35 cellular contexts compared by ENCODE assay signal in genomic region chr2:154762638-154763037, GRCh38.
"Had no signal": no experiment of that assay in that cellular context is flagged by ENCODE, and none has a peak within 500 bp of the region (broad histone marks: within the 10 kb centered on the region; RNA-seq: fewer than 3 reads in every experiment).

No MANE protein-coding gene starts in this region.

- H3K27ac Mint-ChIP-seq: activated CD4-positive, alpha-beta memory T cell treated with anti-CD3 and anti-CD28 coated beads, Interleukin-2, amount 10 ng/mL, durations not matched to agents 7 days and 5 days; activated CD8-positive, alpha-beta memory T cell treated with anti-CD3 and anti-CD28 coated beads, Interleukin-2, amount 10 ng/mL, durations not matched to agents 7 days and 5 days; activated naive CD4-positive, alpha-beta T cell treated with anti-CD3 and anti-CD28 coated beads, Interleukin-2, amount 10 ng/mL, durations not matched to agents 7 days and 5 days; activated naive CD8-positive, alpha-beta T cell; activated naive CD8-positive, alpha-beta T cell treated with anti-CD3 and anti-CD28 coated beads, Interleukin-2, amount 50 U/mL, for 24 hours; brain had no signal

- H3K36me3 Mint-ChIP-seq: activated CD8-positive, alpha-beta memory T cell treated with anti-CD3 and anti-CD28 coated beads, Interleukin-2, amount 10 ng/mL, durations not matched to agents 7 days and 5 days; activated naive CD4-positive, alpha-beta T cell treated with anti-CD3 and anti-CD28 coated beads, Interleukin-2, amount 10 ng/mL, durations not matched to agents 7 days and 5 days; activated naive CD8-positive, alpha-beta T cell; brain had no signal

- H3K4me1 Mint-ChIP-seq: activated CD4-positive, alpha-beta memory T cell treated with anti-CD3 and anti-CD28 coated beads, Interleukin-2, amount 10 ng/mL, durations not matched to agents 7 days and 5 days; activated CD8-positive, alpha-beta memory T cell treated with anti-CD3 and anti-CD28 coated beads, Interleukin-2, amount 10 ng/mL, durations not matched to agents 7 days and 5 days; activated naive CD4-positive, alpha-beta T cell treated with anti-CD3 and anti-CD28 coated beads, Interleukin-2, amount 10 ng/mL, durations not matched to agents 7 days and 5 days; activated naive CD8-positive, alpha-beta T cell treated with anti-CD3 and anti-CD28 coated beads, Interleukin-2, amount 50 U/mL, for 24 hours had no signal

- DNase-seq: activated CD4-positive, alpha-beta memory T cell treated with anti-CD3 and anti-CD28 coated beads, Interleukin-2, amount 10 ng/mL, durations not matched to agents 7 days and 5 days; activated CD4-positive, alpha-beta T cell treated with anti-CD3 and anti-CD28 coated beads for 1 hour; activated CD4-positive, alpha-beta T cell treated with anti-CD3 and anti-CD28 coated beads for 48 hours; activated CD4-positive, CD25-positive, alpha-beta regulatory T cell; activated CD8-positive, alpha-beta memory T cell treated with anti-CD3 and anti-CD28 coated beads for 24 hours; activated CD8-positive, alpha-beta memory T cell treated with anti-CD3 and anti-CD28 coated beads, Interleukin-2, amount 10 ng/mL, durations not matched to agents 7 days and 5 days; activated CD8-positive, alpha-beta memory T cell treated with anti-CD3 and anti-CD28 coated beads, Interleukin-2, amount 50 U/mL, for 48 hours; activated effector memory CD4-positive, alpha-beta T cell treated with Interleukin-2 at 50 U/mL for 16 hours; activated naive CD4-positive, alpha-beta T cell treated with anti-CD3 and anti-CD28 coated beads, Interleukin-2, amount 10 ng/mL, durations not matched to agents 7 days and 5 days; activated naive CD8-positive, alpha-beta T cell treated with anti-CD3 and anti-CD28 coated beads, Interleukin-2, amount 50 U/mL, for 24 hours; activated T-cell treated with anti-CD3 and anti-CD28 coated beads, Interleukin-2, amount 50 U/mL, for 48 hours; anterior cingulate cortex; caudate nucleus; cerebellar nuclear complex; Kasumi-1; KG1; MG63; NCI-H1048; NCI-H1105 treated with DMSO at 0.1 percent for 48 hours; NCI-H1436; NCI-H187; NCI-H2029 treated with DMSO at 0.1 percent for 48 hours; NCI-H226; NCI-H510A treated with DMSO at 0.1 percent for 48 hours; NCI-H526 treated with DMSO at 0.1 percent for 48 hours; NK-92 treated with Interleukin-12 subunit alpha and Interleukin-12 subunit beta, amount 100 ng/mL, for 24 hours; PC-9; Right ventricle myocardium superior; SW 1271; T-helper 1 cell; T-helper 2 cell; T-helper 9 cell had no signal

- H3K4me2 ChIP-seq: PC-9 had no signal

- H3K4me3 ChIP-seq: MG63, PC-9 had no signal

- H3K27ac ChIP-seq: PC-9, VCaP had no signal

- H3K27me3 Mint-ChIP-seq: activated CD4-positive, alpha-beta memory T cell treated with anti-CD3 and anti-CD28 coated beads, Interleukin-2, amount 10 ng/mL, durations not matched to agents 7 days and 5 days; activated CD8-positive, alpha-beta memory T cell treated with anti-CD3 and anti-CD28 coated beads, Interleukin-2, amount 10 ng/mL, durations not matched to agents 7 days and 5 days; activated naive CD4-positive, alpha-beta T cell treated with anti-CD3 and anti-CD28 coated beads, Interleukin-2, amount 10 ng/mL, durations not matched to agents 7 days and 5 days; activated naive CD8-positive, alpha-beta T cell; activated naive CD8-positive, alpha-beta T cell treated with anti-CD3 and anti-CD28 coated beads, Interleukin-2, amount 50 U/mL, for 24 hours; brain had no signal

- H3K9me3 ChIP-seq: MG63 had no signal

- H3K36me3 ChIP-seq: MG63 had no signal

- H3K4me3 Mint-ChIP-seq: activated CD4-positive, alpha-beta memory T cell treated with anti-CD3 and anti-CD28 coated beads, Interleukin-2, amount 10 ng/mL, durations not matched to agents 7 days and 5 days; activated CD8-positive, alpha-beta memory T cell treated with anti-CD3 and anti-CD28 coated beads, Interleukin-2, amount 10 ng/mL, durations not matched to agents 7 days and 5 days; activated naive CD4-positive, alpha-beta T cell treated with anti-CD3 and anti-CD28 coated beads, Interleukin-2, amount 10 ng/mL, durations not matched to agents 7 days and 5 days; activated naive CD8-positive, alpha-beta T cell; activated naive CD8-positive, alpha-beta T cell treated with anti-CD3 and anti-CD28 coated beads, Interleukin-2, amount 50 U/mL, for 24 hours; brain had no signal

- ATAC-seq: activated CD8-positive, alpha-beta memory T cell treated with anti-CD3 and anti-CD28 coated beads, Interleukin-2, amount 10 ng/mL, durations not matched to agents 7 days and 5 days; activated naive CD8-positive, alpha-beta T cell treated with anti-CD3 and anti-CD28 coated beads, Interleukin-2, amount 50 U/mL, for 24 hours had no signal

- H2AFZ ChIP-seq: PC-9 had no signal

- H3K27me3 ChIP-seq: MG63 had no signal

- H3K9me3 Mint-ChIP-seq: activated CD4-positive, alpha-beta memory T cell treated with anti-CD3 and anti-CD28 coated beads, Interleukin-2, amount 10 ng/mL, durations not matched to agents 7 days and 5 days; activated naive CD4-positive, alpha-beta T cell treated with anti-CD3 and anti-CD28 coated beads, Interleukin-2, amount 10 ng/mL, durations not matched to agents 7 days and 5 days; activated naive CD8-positive, alpha-beta T cell treated with anti-CD3 and anti-CD28 coated beads, Interleukin-2, amount 50 U/mL, for 24 hours had no signal
